Comparison of ENCODE assay signal across 18 cellular contexts in genomic region chr19:33803383-33803782, GRCh38. TPM values are rescaled to one million over a fixed set of nuclear protein-coding genes. Genes with fewer than 3 reads are reported as not detected.
DNase-seq lines count a peak whose midpoint lies in the region; ATAC-seq and TF ChIP-seq lines count a peak whose summit lies in the region.
"Had no signal": no experiment of that assay in that cellular context is flagged by ENCODE, and none has a peak within 500 bp of the region (broad histone marks: within the 10 kb centered on the region; RNA-seq: fewer than 3 reads in every experiment).

No MANE protein-coding gene starts in this region.

- H3K4me1 ChIP-seq in H9 (ENCODE audit: insufficient read depth, low read length) (peaks cover 5% of the 10 kb centered on the region; the same call in 1 of the 2 replicates), right lobe of liver (peaks cover 0 to 25% (median 6%) of the 10 kb centered on the region in 4 donors), stomach smooth muscle (ENCODE audit: control insufficient read depth, insufficient read depth, low read length) (peaks cover 41% of the 10 kb centered on the region)

- DNase-seq in H9 (no peak), coronary artery (ENCODE audit: low spot score) (no peak), right lobe of liver (no peak), NCI-H2227 (lab: John Stamatoyannopoulos, UW; ENCODE audit: unreplicated experiment) (no peak), WERI-Rb-1 (no peak), NCI-H1436 (lab: John Stamatoyannopoulos, UW) (no peak)
- DNase-seq: CD8-positive, alpha-beta memory T cell; DMS79; HFFc6; KG1; NCI-H1105 treated with DMSO at 0.1 percent for 48 hours; NCI-H187; NCI-H2107; NCI-H2227 treated with DMSO at 0.1 percent for 48 hours; NCI-H510A treated with DMSO at 0.1 percent for 48 hours; NCI-H774 had no signal

- H3K27me3 ChIP-seq in H9 (ENCODE audit: insufficient read depth, low read length) (no peaks in the 10 kb centered on the region), right lobe of liver (no peaks in the 10 kb centered on the region), stomach smooth muscle (ENCODE audit: control insufficient read depth in 1 of 2, insufficient read depth in 2 of 2, low read length in 2 of 2) (peaks cover 0 to 2% of the 10 kb centered on the region in 2 donors), WERI-Rb-1 (ENCODE audit: insufficient read depth, low read depth, severe bottlenecking) (no peaks in the 10 kb centered on the region)

- H3K27ac ChIP-seq in H9 (ENCODE audit: insufficient read length, low read depth, low read length) (no peak overlapping the region), coronary artery (peak overlapping the region; percentile 19 to 84), right lobe of liver (peak overlapping the region in 2 of 3 donors; percentile 64 to 97), stomach smooth muscle (ENCODE audit: low read length) (peak overlapping the region; percentile 64), WERI-Rb-1 (no peak overlapping the region)

- H4K91ac ChIP-seq in H9 (ENCODE audit: insufficient read length, low read depth, low read length), result no peak overlapping the region

- no peak overlapping the region for H2AK5ac ChIP-seq in H9 (ENCODE audit: insufficient read length, low read length)

- no peak overlapping the region for H3K4ac ChIP-seq in H9 (ENCODE audit: low read depth, low read length)

- no peak overlapping the region for H3K23ac ChIP-seq in H9 (ENCODE audit: insufficient read length, low read depth, low read length)

- no peak overlapping the region for H3K18ac ChIP-seq in H9 (ENCODE audit: insufficient read length, low read depth, low read length)

- H4K5ac ChIP-seq in H9 (ENCODE audit: insufficient read length, low read depth, low read length), result no peak overlapping the region

- H3K27me3 Mint-ChIP-seq in H9 (ENCODE audit: low read depth), result no peaks in the 10 kb centered on the region; the same call in 1 of the 2 replicates

- no peak overlapping the region for H2BK5ac ChIP-seq in H9 (ENCODE audit: insufficient read length, low read length)

- no peak overlapping the region for H3T11ph ChIP-seq in H9 (ENCODE audit: low read length)

- H3K36me3 ChIP-seq in right lobe of liver (peaks cover 0 to 9% (median 0%) of the 10 kb centered on the region in 4 donors), stomach smooth muscle (ENCODE audit: control insufficient read depth in 2 of 2, insufficient read depth in 2 of 2, low read length in 2 of 2) (peaks cover 36 to 39% of the 10 kb centered on the region in 2 donors), WERI-Rb-1 (peaks cover 90% of the 10 kb centered on the region)

- H3K4me2 ChIP-seq in H9 (ENCODE audit: insufficient read depth, insufficient read length, low read length), result no peak overlapping the region

- WGBS in H9 (ENCODE audit: extremely low coverage, insufficient read length, low lambda C conversion rate), result no CpG with 5 or more reads among the region's 9 CpGs
- WGBS in right lobe of liver (ENCODE audit: insufficient coverage, low coverage, low lambda C conversion rate, missing lambda C conversion rate), result 100% methylated on average over 2 of the region's 9 CpGs

- intact Hi-C loops in right lobe of liver (cut with DNase I), result no loop called here

- H3K79me2 ChIP-seq in H9 (ENCODE audit: insufficient read depth, low read length), result no peaks in the 10 kb centered on the region

- TF ChIP-seq CTCF in H9 (conservative IDR thresholded peaks at IDR 0.05) (no peak), coronary artery (IDR thresholded peaks at IDR 0.05) (no peak), right lobe of liver (IDR thresholded peaks at IDR 0.05) (no peak), WERI-Rb-1 (IDR thresholded peaks at IDR 0.05; ENCODE audit: low read depth, low read length) (no peak)

- no peak for ATAC-seq in right lobe of liver
- ATAC-seq in GM19467 (IDR thresholded peaks at IDR 0.05; ENCODE audit: unreplicated experiment), result no peak

- H3K9ac ChIP-seq in H9 (ENCODE audit: extremely low read depth, insufficient read length, low read length), result no peak overlapping the region
- H3K9ac ChIP-seq in stomach smooth muscle (ENCODE audit: low read length in 2 of 2), result no peak overlapping the region

- H2AFZ ChIP-seq in H9 (ENCODE audit: low read length), result no peak overlapping the region

- no peak overlapping the region for H2BK120ac ChIP-seq in H9 (ENCODE audit: low read depth, low read length, poor library complexity, severe bottlenecking)

- H3K79me1 ChIP-seq in H9 (ENCODE audit: insufficient read depth, low read depth, low read length, poor library complexity, severe bottlenecking), result no peaks in the 10 kb centered on the region

- H4K8ac ChIP-seq in H9 (replicated peaks; ENCODE audit: insufficient read length, low read depth, low read length), result no peak overlapping the region

- H4K20me1 ChIP-seq in H9 (ENCODE audit: control insufficient read depth, insufficient read depth, insufficient read length), result peaks cover 2% of the 10 kb centered on the region

- H3K56ac ChIP-seq in H9 (ENCODE audit: insufficient read length, low read depth, low read length), result no peak overlapping the region

- no peak overlapping the region for H2BK20ac ChIP-seq in H9 (ENCODE audit: low read depth, low read length, poor library complexity, severe bottlenecking)

- H3K9me3 Mint-ChIP-seq in H9, result no peaks in the 10 kb centered on the region
- H3K9me3 Mint-ChIP-seq: CD8-positive, alpha-beta memory T cell; HFFc6 had no signal

- H3K9me3 ChIP-seq in H9 (ENCODE audit: control insufficient read depth, low read depth, low read length), result no peaks in the 10 kb centered on the region
- no peaks in the 10 kb centered on the region for H3K9me3 ChIP-seq in right lobe of liver
- H3K9me3 ChIP-seq in stomach smooth muscle (ENCODE audit: control insufficient read depth in 2 of 2, low read length in 2 of 2), result no peaks in the 10 kb centered on the region
- no peaks in the 10 kb centered on the region for H3K9me3 ChIP-seq in WERI-Rb-1 (ENCODE audit: severe bottlenecking)

- no peak overlapping the region for H3K4me3 ChIP-seq in coronary artery
- no peak overlapping the region for H3K4me3 ChIP-seq in right lobe of liver
- no peak overlapping the region for H3K4me3 ChIP-seq in stomach smooth muscle (ENCODE audit: low read length in 2 of 2)
- H3K4me3 ChIP-seq in WERI-Rb-1 (ENCODE audit: low read depth, low read length), result no peak overlapping the region

- H2BK12ac ChIP-seq in H9 (ENCODE audit: insufficient read length, low read depth, low read length), result no peak overlapping the region

- H3K4me1 Mint-ChIP-seq in H9, result peaks cover 20 to 28% of the 10 kb centered on the region in 2 experiments

- H3K4me3 Mint-ChIP-seq in H9, result no peak overlapping the region
- H3K4me3 Mint-ChIP-seq: CD8-positive, alpha-beta memory T cell; HFFc6 had no signal

- no peak overlapping the region for H2BK15ac ChIP-seq in H9 (ENCODE audit: low read depth, low read length)

- peaks cover 28 to 86% (median 70%) of the 10 kb centered on the region in 3 experiments; a peak in 6 of 7 replicates for H3K36me3 Mint-ChIP-seq in H9 (ENCODE audit: insufficient read depth in 1 of 3, low read depth in 3 of 3)
- H3K36me3 Mint-ChIP-seq: CD8-positive, alpha-beta memory T cell had no signal

- peaks cover 3% of the 10 kb centered on the region for H3K23me2 ChIP-seq in H9 (ENCODE audit: insufficient read length, low read depth, low read length, poor library complexity, severe bottlenecking)

- peak overlapping the region in 2 of 3 experiments; percentile 51 to 80; a peak in 2 of 7 replicates for H3K27ac Mint-ChIP-seq in H9
- H3K27ac Mint-ChIP-seq: CD8-positive, alpha-beta memory T cell; HFFc6 had no signal

- no peak for TF ChIP-seq POLR2A in right lobe of liver (IDR thresholded peaks at IDR 0.05)

- H3K14ac ChIP-seq in H9 (ENCODE audit: insufficient read depth, low read length), result no peak overlapping the region

RNA-seq across cellular contexts. Expression of gene KCTD15, which starts 6.7 kb away (rescaled TPM):
- total RNA-seq in H9 (2021) (59.9 and 63.8 TPM in 2 replicates), right lobe of liver (10 to 100 TPM in 4 of 6 experiments, 1 to 10 TPM in 2; 5.0 to 27.0 (median 11.5) TPM)

Comparison
In these comparisons a context has a peak if more than half of its experiments do, and no peak if none do; other contexts are left out.
1. H3K27ac ChIP-seq: peak in coronary artery (2 of 2), right lobe of liver (2 of 3) and stomach smooth muscle (single experiment); none in H9 (single experiment) and WERI-Rb-1 (single experiment).